15 cellular contexts compared by ENCODE assay signal in the genomic region with DNA sequence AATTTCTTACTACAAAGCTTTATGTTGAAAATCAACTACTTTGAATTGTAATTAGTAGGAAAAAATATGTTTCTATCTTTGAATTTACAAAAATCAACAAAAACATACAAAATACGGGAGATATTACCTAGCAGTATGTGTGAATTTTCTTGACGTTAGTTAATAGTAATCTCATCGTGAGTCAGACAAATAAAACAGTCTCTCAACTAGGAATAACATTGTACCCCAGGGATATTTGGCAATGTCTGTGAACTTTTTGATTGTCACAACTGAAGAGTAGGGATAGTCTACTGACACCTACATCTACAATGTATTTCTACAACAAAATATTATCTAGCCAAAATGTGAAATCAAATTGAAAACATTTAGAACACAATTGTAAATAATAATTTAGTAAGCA.
"Had no signal": no experiment of that assay in that cellular context is flagged by ENCODE, and none has a peak within 500 bp of the region (broad histone marks: within the 10 kb centered on the region; RNA-seq: fewer than 3 reads in every experiment).

No MANE protein-coding gene starts in this region.

- DNase-seq: effector memory CD4-positive, alpha-beta T cell; esophagus squamous epithelium; immature natural killer cell; kidney; left cardiac atrium; left ventricle myocardium inferior; lower lobe of right lung; natural killer cell; posterior cingulate gyrus; small intestine; stimulated activated CD4-positive, alpha-beta T cell treated with anti-CD3 and anti-CD28 coated beads, Interleukin-12 subunit alpha, Interleukin-12 subunit beta, amount 100 ng/mL, for 4 hours; stimulated activated naive CD4-positive, alpha-beta T cell treated with Interleukin-2 at 50 U/mL for 16 hours had no signal

- H3K36me3 ChIP-seq: esophagus squamous epithelium, left ventricle myocardium inferior, lower lobe of right lung had no signal

- H3K4me3 ChIP-seq: esophagus squamous epithelium, left ventricle myocardium inferior, lower lobe of right lung had no signal

- ATAC-seq: foreskin keratinocyte, left cardiac atrium, lower lobe of right lung, natural killer cell, sciatic nerve had no signal

- H3K4me1 ChIP-seq: esophagus squamous epithelium, foreskin keratinocyte, left ventricle myocardium inferior, lower lobe of right lung had no signal

- H3K9me3 ChIP-seq: esophagus squamous epithelium, lower lobe of right lung had no signal

- H3K27me3 ChIP-seq: esophagus squamous epithelium, foreskin keratinocyte had no signal

- FAIRE-seq: endometrium, kidney, small intestine had no signal

- H3K27ac ChIP-seq: esophagus squamous epithelium, foreskin keratinocyte, left ventricle myocardium inferior, lower lobe of right lung had no signal
